In genomic region chr11:125228425-125228824, GRCh38 we compare ENCODE assay signal across 1 cellular context.
TF ChIP-seq lines count a peak whose summit lies in the region.

No MANE protein-coding gene starts in this region.

TF ChIP-seq in H1, 55 proteins besides CTCF, POLR2A, EP300 and RAD21:
- no peak for TF ChIP-seq SRF (IDR thresholded peaks at IDR 0.05; ENCODE audit: low read depth, low read length)
- TF ChIP-seq USF2 (IDR thresholded peaks at IDR 0.05; ENCODE audit: low read length), result peak; percentile 56; the same call in 1 of the 2 replicates
